10 cellular contexts compared by ENCODE assay signal in genomic region chr12:45732936-45733335, GRCh38. TPM values are rescaled to one million over a fixed set of nuclear protein-coding genes. Genes with fewer than 3 reads are reported as not detected.
A peak's percentile ranks its signal among the peaks of the same experiment; 100 is the strongest.
DNase-seq lines count a peak whose midpoint lies in the region; ATAC-seq lines count a peak whose summit lies in the region.
"Had no signal": no experiment of that assay in that cellular context is flagged by ENCODE, and none has a peak within 500 bp of the region (broad histone marks: within the 10 kb centered on the region; RNA-seq: fewer than 3 reads in every experiment).

No MANE protein-coding gene starts in this region.

- H3K4me3 Mint-ChIP-seq in activated CD8-positive, alpha-beta memory T cell treated with anti-CD3 and anti-CD28 coated beads, Interleukin-2, amount 10 ng/mL, durations not matched to agents 7 days and 5 days: peak overlapping the region; percentile 68
- H3K4me3 Mint-ChIP-seq in activated T-helper 1 cell treated with anti-CD3 and anti-CD28 coated beads, Interleukin-12 subunit alpha, Interleukin-12 subunit beta, Interleukin-2, Interleukin-4 antibody, amounts not matched to agents 30 ng/mL and 10 ng/mL and 1 ng/mL, durations not matched to agents 14 hours and 24 hours and 36 hours: peak overlapping the region; percentile 87

- no peaks in the 10 kb centered on the region for H3K27me3 Mint-ChIP-seq in activated CD8-positive, alpha-beta memory T cell treated with anti-CD3 and anti-CD28 coated beads, Interleukin-2, amount 10 ng/mL, durations not matched to agents 7 days and 5 days
- H3K27me3 Mint-ChIP-seq in activated T-helper 1 cell treated with anti-CD3 and anti-CD28 coated beads, Interleukin-12 subunit alpha, Interleukin-12 subunit beta, Interleukin-2, Interleukin-4 antibody, amounts not matched to agents 30 ng/mL and 10 ng/mL and 1 ng/mL, durations not matched to agents 14 hours and 24 hours and 36 hours (ENCODE audit: insufficient read depth): no peaks in the 10 kb centered on the region

- intact Hi-C loops in activated T-helper 1 cell treated with anti-CD3 and anti-CD28 coated beads, Interleukin-12 subunit alpha, Interleukin-12 subunit beta, Interleukin-2, Interleukin-4 antibody, amounts not matched to agents 30 ng/mL and 10 ng/mL and 1 ng/mL, durations not matched to agents 14 hours and 24 hours and 36 hours (cut with micrococcal nuclease): no loop called here

- H3K27ac ChIP-seq in layer of hippocampus (ENCODE audit: low read depth, low read length) (peak overlapping the region; percentile 30), thymus (ENCODE audit: low read depth) (no peak overlapping the region)

- H3K36me3 Mint-ChIP-seq in activated CD8-positive, alpha-beta memory T cell treated with anti-CD3 and anti-CD28 coated beads, Interleukin-2, amount 10 ng/mL, durations not matched to agents 7 days and 5 days: peaks cover 48% of the 10 kb centered on the region
- H3K36me3 Mint-ChIP-seq in activated T-helper 1 cell treated with anti-CD3 and anti-CD28 coated beads, Interleukin-12 subunit alpha, Interleukin-12 subunit beta, Interleukin-2, Interleukin-4 antibody, amounts not matched to agents 30 ng/mL and 10 ng/mL and 1 ng/mL, durations not matched to agents 14 hours and 24 hours and 36 hours (ENCODE audit: low read depth): peaks cover 41% of the 10 kb centered on the region

- H3K4me1 ChIP-seq in thymus (ENCODE audit: control insufficient read depth, insufficient read depth, low read length): no peaks in the 10 kb centered on the region

- H3K9me3 Mint-ChIP-seq in activated CD8-positive, alpha-beta memory T cell treated with anti-CD3 and anti-CD28 coated beads, Interleukin-2, amount 10 ng/mL, durations not matched to agents 7 days and 5 days (ENCODE audit: low read depth): peaks cover 4% of the 10 kb centered on the region
- H3K9me3 Mint-ChIP-seq in activated T-helper 1 cell treated with anti-CD3 and anti-CD28 coated beads, Interleukin-12 subunit alpha, Interleukin-12 subunit beta, Interleukin-2, Interleukin-4 antibody, amounts not matched to agents 30 ng/mL and 10 ng/mL and 1 ng/mL, durations not matched to agents 14 hours and 24 hours and 36 hours: peaks cover 6% of the 10 kb centered on the region

- peaks cover 22% of the 10 kb centered on the region for H3K4me1 Mint-ChIP-seq in activated CD8-positive, alpha-beta memory T cell treated with anti-CD3 and anti-CD28 coated beads, Interleukin-2, amount 10 ng/mL, durations not matched to agents 7 days and 5 days
- H3K4me1 Mint-ChIP-seq in activated T-helper 1 cell treated with anti-CD3 and anti-CD28 coated beads, Interleukin-12 subunit alpha, Interleukin-12 subunit beta, Interleukin-2, Interleukin-4 antibody, amounts not matched to agents 30 ng/mL and 10 ng/mL and 1 ng/mL, durations not matched to agents 14 hours and 24 hours and 36 hours (ENCODE audit: low read depth): peaks cover 51% of the 10 kb centered on the region

- no peaks in the 10 kb centered on the region for H3K36me3 ChIP-seq in thymus (ENCODE audit: control insufficient read depth, insufficient read depth)

- H3K27me3 ChIP-seq in layer of hippocampus (ENCODE audit: control insufficient read depth, insufficient read depth, low read length) (no peaks in the 10 kb centered on the region), thymus (ENCODE audit: control insufficient read depth, insufficient read depth) (no peaks in the 10 kb centered on the region)

- ATAC-seq in activated CD8-positive, alpha-beta memory T cell treated with anti-CD3 and anti-CD28 coated beads, Interleukin-2, amount 10 ng/mL, durations not matched to agents 7 days and 5 days: no peak

- H3K27ac Mint-ChIP-seq in activated CD8-positive, alpha-beta memory T cell treated with anti-CD3 and anti-CD28 coated beads, Interleukin-2, amount 10 ng/mL, durations not matched to agents 7 days and 5 days: peak overlapping the region; percentile 78
- H3K27ac Mint-ChIP-seq in activated T-helper 1 cell treated with anti-CD3 and anti-CD28 coated beads, Interleukin-12 subunit alpha, Interleukin-12 subunit beta, Interleukin-2, Interleukin-4 antibody, amounts not matched to agents 30 ng/mL and 10 ng/mL and 1 ng/mL, durations not matched to agents 14 hours and 24 hours and 36 hours: peak overlapping the region; percentile 10

- H3K9me3 ChIP-seq in thymus (ENCODE audit: control insufficient read depth): no peaks in the 10 kb centered on the region

- CTCF ChIA-PET in activated CD8-positive, alpha-beta memory T cell treated with anti-CD3 and anti-CD28 coated beads, Interleukin-2, amount 10 ng/mL, durations not matched to agents 7 days and 5 days (lab: Charles Lee): interaction anchor here (0.8 to 1.4 kb wide), 4 partner anchors 9 to 257 kb away, joined by 3 to 6 read pairs (median 4); no protein-coding TSS in a partner anchor

- peak overlapping the region; percentile 16 for H3K4me3 ChIP-seq in thymus (ENCODE audit: low read length)
- H3K4me3 ChIP-seq: lung had no signal

- DNase-seq in activated CD8-positive, alpha-beta memory T cell treated with anti-CD3 and anti-CD28 coated beads, Interleukin-2, amount 10 ng/mL, durations not matched to agents 7 days and 5 days: no peak
- no peak for DNase-seq in activated CD8-positive, alpha-beta memory T cell treated with anti-CD3 and anti-CD28 coated beads for 24 hours
- no peak for DNase-seq in activated T-helper 1 cell treated with anti-CD3 and anti-CD28 coated beads, Interleukin-12 subunit alpha, Interleukin-12 subunit beta, Interleukin-2, Interleukin-4 antibody, amounts not matched to agents 30 ng/mL and 10 ng/mL and 1 ng/mL, durations not matched to agents 14 hours and 24 hours and 36 hours (ENCODE audit: low spot score)
- DNase-seq in kidney tubule cell (ENCODE audit: low spot score) (no peak), T1000 (lab: John Stamatoyannopoulos, UW) (no peak), AG08395 (ENCODE audit: low spot score) (no peak)
- DNase-seq: NCI-H345 had no signal

RNA-seq across cellular contexts. Expression of gene ARID2, which starts 3.4 kb away (rescaled TPM):
- 10 to 100 TPM; 38.3 to 49.6 TPM for total RNA-seq in activated CD8-positive, alpha-beta memory T cell treated with anti-CD3 and anti-CD28 coated beads, Interleukin-2, amount 10 ng/mL, durations not matched to agents 7 days and 5 days
- 43.2 TPM in 2 replicates for total RNA-seq in activated T-helper 1 cell treated with anti-CD3 and anti-CD28 coated beads, Interleukin-12 subunit alpha, Interleukin-12 subunit beta, Interleukin-2, Interleukin-4 antibody, amounts not matched to agents 30 ng/mL and 10 ng/mL and 1 ng/mL, durations not matched to agents 14 hours and 24 hours and 36 hours
- polyA plus RNA-seq in thymus: 15.6 TPM
